Comparison of ENCODE assay signal across 8 cellular contexts in genomic region chr20:52972190-52972937, GRCh38. TPM values are rescaled to one million over a fixed set of nuclear protein-coding genes. Genes with fewer than 3 reads are reported as not detected.
DNase-seq lines count a peak whose midpoint lies in the region; ATAC-seq and TF ChIP-seq lines count a peak whose summit lies in the region.

TSHZ2 (plus strand) TSS chr20:52972358; CDS start chr20:52973294, 936 bp downstream.

- intact Hi-C loops in CD4-positive, alpha-beta T cell (cut with DNase I, micrococcal nuclease), result loop anchor here in 1 of 2 experiments (1.0 to 10.0 kb wide), 4 partner anchors 29 to 562 kb away; no protein-coding TSS in a partner anchor

- CTCF ChIA-PET in CD4-positive, alpha-beta T cell (lab: Charles Lee), result interaction anchor here (1.5 kb wide), 1 partner anchor 660 kb away, joined by 3 read pairs; no protein-coding TSS in a partner anchor
- CTCF ChIA-PET in activated CD4-positive, alpha-beta memory T cell treated with anti-CD3 and anti-CD28 coated beads, Interleukin-2, amount 10 ng/mL, durations not matched to agents 7 days and 5 days (lab: Charles Lee), result interaction anchor here (1.4 kb wide), 1 partner anchor 236 kb away, joined by 5 read pairs; no protein-coding TSS in a partner anchor

- H3K27me3 Mint-ChIP-seq in CD4-positive, alpha-beta T cell, result peaks cover 6% of the 10 kb centered on the region
- H3K27me3 Mint-ChIP-seq in activated CD4-positive, alpha-beta memory T cell treated with anti-CD3 and anti-CD28 coated beads, Interleukin-2, amount 10 ng/mL, durations not matched to agents 7 days and 5 days, result peaks cover 26% of the 10 kb centered on the region

- POLR2A ChIA-PET in CD4-positive, alpha-beta T cell (lab: Charles Lee), result interaction anchor here (0.8 to 8.1 kb wide), 6 partner anchors 10 to 567 kb away, joined by 3 to 120 read pairs (median 6); no protein-coding TSS in a partner anchor
- POLR2A ChIA-PET in activated CD4-positive, alpha-beta memory T cell treated with anti-CD3 and anti-CD28 coated beads, Interleukin-2, amount 10 ng/mL, durations not matched to agents 7 days and 5 days (lab: Charles Lee), result interaction anchor here (1.7 to 1.8 kb wide), 2 partner anchors 30 to 50 kb away, joined by 6 to 13 read pairs; no protein-coding TSS in a partner anchor

- H3K27ac Mint-ChIP-seq in CD4-positive, alpha-beta T cell, result peak within 1 kb of the TSS; percentile 89
- H3K27ac Mint-ChIP-seq in activated CD4-positive, alpha-beta memory T cell treated with anti-CD3 and anti-CD28 coated beads, Interleukin-2, amount 10 ng/mL, durations not matched to agents 7 days and 5 days, result peak within 1 kb of the TSS; percentile 80

- no peaks in the 10 kb centered on the region for H3K27me3 ChIP-seq in CD4-positive, alpha-beta T cell (ENCODE audit: control insufficient read depth, insufficient read depth, low read length)

- peaks cover 48% of the 10 kb centered on the region for H3K4me1 Mint-ChIP-seq in CD4-positive, alpha-beta T cell (ENCODE audit: low read depth)
- H3K4me1 Mint-ChIP-seq in activated CD4-positive, alpha-beta memory T cell treated with anti-CD3 and anti-CD28 coated beads, Interleukin-2, amount 10 ng/mL, durations not matched to agents 7 days and 5 days, result peaks cover 38% of the 10 kb centered on the region

- peak within 1 kb of the TSS; percentile 95 for H3K4me3 Mint-ChIP-seq in CD4-positive, alpha-beta T cell
- H3K4me3 Mint-ChIP-seq in activated CD4-positive, alpha-beta memory T cell treated with anti-CD3 and anti-CD28 coated beads, Interleukin-2, amount 10 ng/mL, durations not matched to agents 7 days and 5 days, result peak within 1 kb of the TSS; percentile 97

- H3K27ac ChIP-seq in CD4-positive, alpha-beta T cell (ENCODE audit: low read depth, low read length), result peak within 1 kb of the TSS; percentile 85

- peak; percentile 50 for ATAC-seq in CD4-positive, alpha-beta T cell (ENCODE audit: poor library complexity)
- ATAC-seq in HG02970 (IDR thresholded peaks at IDR 0.05; ENCODE audit: low FRiP score, unreplicated experiment), result no peak
- ATAC-seq in GM21723 (IDR thresholded peaks at IDR 0.05; ENCODE audit: unreplicated experiment), result no peak

- TF ChIP-seq CTCF in CD4-positive, alpha-beta T cell (IDR thresholded peaks at IDR 0.05), result no peak
- TF ChIP-seq CTCF in epithelial cell of esophagus (IDR thresholded peaks at IDR 0.05; ENCODE audit: insufficient read depth, low read depth, low read length, missing control alignments), result no peak

- peaks cover 29% of the 10 kb centered on the region for H3K36me3 Mint-ChIP-seq in CD4-positive, alpha-beta T cell (ENCODE audit: low read depth)
- no peaks in the 10 kb centered on the region for H3K36me3 Mint-ChIP-seq in activated CD4-positive, alpha-beta memory T cell treated with anti-CD3 and anti-CD28 coated beads, Interleukin-2, amount 10 ng/mL, durations not matched to agents 7 days and 5 days (ENCODE audit: low read depth)

- H3K9me3 ChIP-seq in CD4-positive, alpha-beta T cell (ENCODE audit: control insufficient read depth, low read length), result no peaks in the 10 kb centered on the region

- H3K4me3 ChIP-seq in epithelial cell of esophagus (ENCODE audit: low read length), result peak within 1 kb of the TSS; percentile 73

- H3K9me3 Mint-ChIP-seq in CD4-positive, alpha-beta T cell, result no peaks in the 10 kb centered on the region
- H3K9me3 Mint-ChIP-seq in activated CD4-positive, alpha-beta memory T cell treated with anti-CD3 and anti-CD28 coated beads, Interleukin-2, amount 10 ng/mL, durations not matched to agents 7 days and 5 days, result no peaks in the 10 kb centered on the region

- peak; percentile 39 to 65 (median 53) for DNase-seq in CD4-positive, alpha-beta T cell
- DNase-seq in NCI-H345 (lab: John Stamatoyannopoulos, UW) (peak; percentile 77), epithelial cell of esophagus (ENCODE audit: low read depth) (peak; percentile 77), myocyte (ENCODE audit: low read depth) (peak; percentile 11), stromal cell of bone marrow (ENCODE audit: low read depth) (peak; percentile 52)
- peak; percentile 52 for DNase-seq in activated CD4-positive, alpha-beta memory T cell treated with anti-CD3 and anti-CD28 coated beads, Interleukin-2, amount 10 ng/mL, durations not matched to agents 7 days and 5 days

RNA-seq across cellular contexts. Expression of gene TSHZ2, which starts in this region (rescaled TPM):
- 10 to 100 TPM; 26.1 to 27.4 TPM for total RNA-seq in CD4-positive, alpha-beta T cell
- 1 to 10 TPM; 5.4 to 7.1 TPM for total RNA-seq in activated CD4-positive, alpha-beta memory T cell treated with anti-CD3 and anti-CD28 coated beads, Interleukin-2, amount 10 ng/mL, durations not matched to agents 7 days and 5 days
- total RNA-seq in myocyte, result 0.27 TPM in 1 of 2 replicates, not detected in the other
- polyA plus RNA-seq in myocyte (2012), result not detected

Comparison
In these comparisons a context has a peak if more than half of its experiments do, and no peak if none do; other contexts are left out.
1. Peak in DNase-seq in myocyte; RNA of the gene not detected or under 1 TPM.
2. DNase-seq: peak in every context shown above with its lines; median percentile 77 in NCI-H345; 77 in epithelial cell of esophagus; 53 in CD4-positive, alpha-beta T cell; 52 in activated CD4-positive, alpha-beta memory T cell treated with anti-CD3 and anti-CD28 coated beads, Interleukin-2, amount 10 ng/mL, durations not matched to agents 7 days and 5 days; 52 in stromal cell of bone marrow; 11 in myocyte.